ENCODE assay signal across 7 cellular contexts in genomic region chr20:35284267-35284991, GRCh38. TPM values are rescaled to one million over a fixed set of nuclear protein-coding genes. Genes with fewer than 3 reads are reported as not detected.
A peak's percentile ranks its signal among the peaks of the same experiment; 100 is the strongest.
DNase-seq lines count a peak whose midpoint lies in the region; ATAC-seq, FAIRE-seq and TF ChIP-seq lines count a peak whose summit lies in the region.

EIF6 (minus strand) TSS chr20:35284772; CDS start chr20:35284487, 285 bp downstream.

- 2% methylated on average over 42 of the region's 61 CpGs for WGBS in smooth muscle cell (ENCODE audit: low lambda C conversion rate)

- DNase-seq in NCI-H2196 treated with DMSO at 0.1 percent for 48 hours (lab: John Stamatoyannopoulos, UW; ENCODE audit: unreplicated experiment) (peak; percentile 83), WERI-Rb-1 (peak; percentile 93), bronchial epithelial cell (ENCODE audit: low read depth) (peak; percentile 67), iPS-NIHi7 (ENCODE audit: extremely low spot score) (peak; percentile 92), smooth muscle cell (lab: John Stamatoyannopoulos, UW; ENCODE audit: unreplicated experiment) (peak; percentile 86)

- H4K20me1 ChIP-seq in smooth muscle cell (ENCODE audit: low read depth), result peaks cover 13% of the 10 kb centered on the region

- H2AFZ ChIP-seq in smooth muscle cell (ENCODE audit: low read depth), result peak within 1 kb of the TSS; percentile 74

- peaks cover 8% of the 10 kb centered on the region for H3K4me1 ChIP-seq in smooth muscle cell (ENCODE audit: low read depth)

- H3K4me3 ChIP-seq in WERI-Rb-1 (ENCODE audit: low read depth, low read length) (peak within 1 kb of the TSS; percentile 83), bronchial epithelial cell (ENCODE audit: low read depth, low read length) (peak within 1 kb of the TSS; percentile 90), smooth muscle cell (peak within 1 kb of the TSS; percentile 64)

- H3K27ac ChIP-seq in WERI-Rb-1 (peak within 1 kb of the TSS; percentile 71), smooth muscle cell (ENCODE audit: low read depth) (peak within 1 kb of the TSS; percentile 57)

- FAIRE-seq in bronchial epithelial cell (lab: Jason Lieb, UNC), result no peak

- H3K4me2 ChIP-seq in smooth muscle cell, result peak within 1 kb of the TSS; percentile 87

- H3K9ac ChIP-seq in smooth muscle cell (ENCODE audit: low read depth), result peak within 1 kb of the TSS; percentile 73

- peaks cover 34% of the 10 kb centered on the region for H3K79me2 ChIP-seq in smooth muscle cell (ENCODE audit: low read depth)

- TF ChIP-seq CTCF in WERI-Rb-1 (IDR thresholded peaks at IDR 0.05; ENCODE audit: low read depth, low read length) (no peak), bronchial epithelial cell (IDR thresholded peaks at IDR 0.05; ENCODE audit: insufficient read depth, low read length, severe bottlenecking) (no peak), smooth muscle cell (IDR thresholded peaks at IDR 0.05; ENCODE audit: borderline replicate concordance, insufficient read depth, poor library complexity, severe bottlenecking) (no peak)

- peaks cover 18% of the 10 kb centered on the region for H3F3A ChIP-seq in smooth muscle cell (ENCODE audit: low read depth)

- H3K9me3 ChIP-seq in WERI-Rb-1 (ENCODE audit: severe bottlenecking) (no peaks in the 10 kb centered on the region), smooth muscle cell (replicated peaks; ENCODE audit: low read depth) (no peaks in the 10 kb centered on the region)

- ATAC-seq in GM18498 (IDR thresholded peaks at IDR 0.05; ENCODE audit: unreplicated experiment) (peak; percentile 84), HG02981 (IDR thresholded peaks at IDR 0.05; ENCODE audit: unreplicated experiment) (peak; percentile 80)

- no peaks in the 10 kb centered on the region for H3K27me3 ChIP-seq in WERI-Rb-1 (ENCODE audit: insufficient read depth, low read depth, severe bottlenecking)
- H3K27me3 ChIP-seq in bronchial epithelial cell (ENCODE audit: control insufficient read depth, insufficient read depth, low read length), result no peaks in the 10 kb centered on the region
- H3K27me3 ChIP-seq in smooth muscle cell (ENCODE audit: low read depth), result no peaks in the 10 kb centered on the region

- H3K36me3 ChIP-seq in WERI-Rb-1, result peaks cover 40% of the 10 kb centered on the region
- peaks cover 18% of the 10 kb centered on the region for H3K36me3 ChIP-seq in bronchial epithelial cell (ENCODE audit: control insufficient read depth, insufficient read depth, low read length)
- no peaks in the 10 kb centered on the region for H3K36me3 ChIP-seq in smooth muscle cell (ENCODE audit: low read depth)

RNA-seq across cellular contexts. Expression of gene EIF6, which starts in this region (rescaled TPM):
- total RNA-seq in bronchial epithelial cell (226 and 370 TPM in 2 replicates), smooth muscle cell (76.4 and 110 TPM in 2 replicates)
- polyA plus RNA-seq in smooth muscle cell, result 179 and 251 TPM in 2 replicates

Comparison
In these comparisons a context has a peak if more than half of its experiments do, and no peak if none do; other contexts are left out.
1. Peak in every context shown above with its lines: DNase-seq, ATAC-seq, H3K4me3 ChIP-seq and H3K27ac ChIP-seq.